Comparison of ENCODE assay signal across 19 cellular contexts in the genomic region with DNA sequence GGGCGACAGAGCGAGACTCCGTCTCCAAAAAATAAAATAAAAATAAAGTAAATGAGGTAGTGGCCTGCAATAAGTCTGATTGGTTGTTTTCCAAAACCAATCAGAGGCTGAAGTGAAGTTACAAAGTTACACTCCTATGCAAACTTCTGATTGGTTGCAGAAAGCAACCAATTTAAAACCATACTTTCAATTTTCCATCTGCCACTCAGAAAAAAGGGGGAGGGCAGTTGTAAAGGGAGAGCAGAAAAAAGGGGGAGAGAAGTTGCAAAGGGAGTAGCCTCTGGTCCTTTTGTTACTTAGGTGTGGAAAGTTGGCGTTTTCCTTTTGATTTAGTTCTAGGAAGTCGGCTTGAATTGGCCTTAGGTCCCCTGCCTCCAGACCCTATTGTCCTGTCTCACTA. TPM values are rescaled to one million over a fixed set of nuclear protein-coding genes. Genes with fewer than 3 reads are reported as not detected.
DNase-seq lines count a peak whose midpoint lies in the region; ATAC-seq and TF ChIP-seq lines count a peak whose summit lies in the region.
"Had no signal": no experiment of that assay in that cellular context is flagged by ENCODE, and none has a peak within 500 bp of the region (broad histone marks: within the 10 kb centered on the region; RNA-seq: fewer than 3 reads in every experiment).

No MANE protein-coding gene starts in this region.

- no peak overlapping the region for H2AFZ ChIP-seq in PC-9

- H3K4me3 ChIP-seq in MG63 (peak overlapping the region; percentile 61), fibroblast of mammary gland (ENCODE audit: control insufficient read depth, low read depth, low read length) (no peak overlapping the region), psoas muscle (peak overlapping the region; percentile 2), PC-9 (no peak overlapping the region)

- no peak overlapping the region for H3K4me2 ChIP-seq in PC-9

- H3K27ac ChIP-seq in psoas muscle (no peak overlapping the region), PC-9 (no peak overlapping the region)
- H3K27ac ChIP-seq: epithelial cell of prostate, sigmoid colon, VCaP had no signal

- ATAC-seq in psoas muscle (no peak), GM18867 (IDR thresholded peaks at IDR 0.05; ENCODE audit: unreplicated experiment) (no peak), GM19467 (IDR thresholded peaks at IDR 0.05; ENCODE audit: unreplicated experiment) (no peak)
- ATAC-seq: activated CD8-positive, alpha-beta T cell treated with anti-CD3 and anti-CD28 coated beads for 36 hours; Right ventricle myocardium inferior had no signal

- TF ChIP-seq CTCF in fibroblast of mammary gland (conservative IDR thresholded peaks at IDR 0.05; ENCODE audit: control insufficient read depth, insufficient read depth, low read depth, low read length), result no peak
- no peak for TF ChIP-seq CTCF in psoas muscle (IDR thresholded peaks at IDR 0.05)
- TF ChIP-seq CTCF in PC-9 (conservative IDR thresholded peaks at IDR 0.05), result no peak

- H3F3A ChIP-seq in PC-9 (ENCODE audit: insufficient read depth, low read depth), result no peaks in the 10 kb centered on the region

- H3K4me1 ChIP-seq in psoas muscle (peaks cover 4% of the 10 kb centered on the region), PC-9 (replicated peaks; ENCODE audit: insufficient read depth) (no peaks in the 10 kb centered on the region)
- H3K4me1 ChIP-seq: sigmoid colon had no signal

- CTCF ChIA-PET in PC-9 (lab: Charles Lee), result no interaction called here

- no peaks in the 10 kb centered on the region for H3K36me3 ChIP-seq in MG63
- no peaks in the 10 kb centered on the region for H3K36me3 ChIP-seq in psoas muscle (ENCODE audit: insufficient read depth in 1 of 2, low read depth in 1 of 2)
- no peaks in the 10 kb centered on the region for H3K36me3 ChIP-seq in PC-9 (ENCODE audit: low read depth)
- H3K36me3 ChIP-seq: sigmoid colon had no signal

- H3K79me2 ChIP-seq in PC-9 (ENCODE audit: low read depth), result no peaks in the 10 kb centered on the region

- H3K27me3 ChIP-seq in MG63 (no peaks in the 10 kb centered on the region), psoas muscle (ENCODE audit: insufficient read depth in 3 of 3, low read length in 2 of 3) (no peaks in the 10 kb centered on the region), PC-9 (ENCODE audit: insufficient read depth, low read depth) (no peaks in the 10 kb centered on the region)
- H3K27me3 ChIP-seq: sigmoid colon had no signal

- H4K20me1 ChIP-seq in PC-9 (ENCODE audit: insufficient read depth), result no peaks in the 10 kb centered on the region

- no TSS peak for BruUV-seq in PC-9 (replicated peaks; lab: Mats Ljungman, UMichigan)

- DNase-seq in Daoy (ENCODE audit: low read depth) (peak; percentile 38), MG63 (no peak), fibroblast of mammary gland (ENCODE audit: low read depth) (peak; percentile 34), psoas muscle (no peak), PC-9 (no peak)
- DNase-seq: activated CD8-positive, alpha-beta T cell treated with anti-CD3 and anti-CD28 coated beads for 36 hours; activated naive CD8-positive, alpha-beta T cell treated with anti-CD3 and anti-CD28 coated beads for 36 hours; GF-D8; H9; NCI-H1436; nucleus accumbens; sigmoid colon; stimulated activated CD4-positive, alpha-beta T cell treated with anti-CD3 and anti-CD28 coated beads, Interleukin-4, amount 100 ng/mL, for 1 hour; T-helper 1 cell had no signal

- H3K9me3 ChIP-seq in MG63, result no peaks in the 10 kb centered on the region; the same call in 1 of the 2 replicates
- H3K9me3 ChIP-seq in psoas muscle, result peaks cover 3% of the 10 kb centered on the region
- H3K9me3 ChIP-seq in PC-9 (ENCODE audit: insufficient read depth, low read depth), result peaks cover 7% of the 10 kb centered on the region; the same call in 1 of the 2 replicates
- H3K9me3 ChIP-seq: sigmoid colon had no signal

- intact Hi-C loops in psoas muscle (cut with DNase I) (no loop called here), PC-9 (cut with micrococcal nuclease; ENCODE audit: unreplicated experiment) (no loop called here)

- no peaks in the 10 kb centered on the region for H3K9me2 ChIP-seq in PC-9 (ENCODE audit: insufficient read depth)

- POLR2A ChIA-PET in PC-9 (lab: Charles Lee; ENCODE audit: unreplicated experiment), result interaction anchor here (0.6 kb wide), 1 partner anchor 933 kb away, joined by 3 read pairs; no protein-coding TSS in a partner anchor

- 79 to 84% (median 79%) methylated on average over 5 of the region's 5 CpGs for WGBS in psoas muscle, 3 donors

RNA-seq across cellular contexts. Expression of a gene that starts 12.6 kb away (rescaled TPM):
- total RNA-seq in Daoy (2014; rRNA removed; shearing (Covaris generic)), result 69.8 and 75.5 TPM in 2 replicates
- 73.7 and 89.9 TPM in 2 replicates for total RNA-seq in MG63 (2014; rRNA removed; shearing (Covaris generic); ENCODE audit: low replicate concordance)
- total RNA-seq in psoas muscle (10 to 100 TPM; 32.3 to 62.9 (median 44.3) TPM), PC-9 (2021) (95.8 and 112 TPM in 2 replicates)
- 10 to 100 TPM; 29.3 to 62.6 (median 40.1) TPM for polyA plus RNA-seq in psoas muscle

Comparison
In these comparisons a context has a peak if more than half of its experiments do, and no peak if none do; other contexts are left out.
1. DNase-seq: peak in Daoy (single experiment) and fibroblast of mammary gland (single experiment); none in MG63 (single experiment), psoas muscle (0 of 2) and PC-9 (0 of 2).
2. H3K4me3 ChIP-seq: peak in MG63 (single experiment) and psoas muscle (single experiment); none in fibroblast of mammary gland (single experiment) and PC-9 (single experiment).